Comparison of ENCODE assay signal across 11 cellular contexts in genomic region chr6:96542702-96543101, GRCh38. TPM values are rescaled to one million over a fixed set of nuclear protein-coding genes. Genes with fewer than 3 reads are reported as not detected.
A peak's percentile ranks its signal among the peaks of the same experiment; 100 is the strongest.
DNase-seq lines count a peak whose midpoint lies in the region; ATAC-seq, FAIRE-seq and TF ChIP-seq lines count a peak whose summit lies in the region.
"Had no signal": no experiment of that assay in that cellular context is flagged by ENCODE, and none has a peak within 500 bp of the region (broad histone marks: within the 10 kb centered on the region; RNA-seq: fewer than 3 reads in every experiment).

No MANE protein-coding gene starts in this region.

- H3K27me3 ChIP-seq in Loucy (ENCODE audit: insufficient read depth, low read length, poor library complexity, severe bottlenecking) (no peaks in the 10 kb centered on the region), uterus (no peaks in the 10 kb centered on the region)

- H3K4me3 ChIP-seq in A549 (no peak overlapping the region), Loucy (ENCODE audit: low read length, poor library complexity, severe bottlenecking) (no peak overlapping the region), choroid plexus epithelial cell (ENCODE audit: low read depth, low read length) (no peak overlapping the region), uterus (no peak overlapping the region)
- H3K4me3 ChIP-seq: lung had no signal

- FAIRE-seq in A549 (lab: Jason Lieb, UNC): no peak

- no peak overlapping the region for H3K9ac ChIP-seq in Loucy (ENCODE audit: low read depth, low read length, poor library complexity, severe bottlenecking)

- H2AFZ ChIP-seq in Loucy (ENCODE audit: low read length): no peak overlapping the region

- TF ChIP-seq RAD21 in A549 (conservative IDR thresholded peaks at IDR 0.05 in 1 of 2, IDR thresholded peaks at IDR 0.05 in 1 of 2): peak in 1 of 2 experiments; percentile 31; a peak in 1 of 5 replicates

- H3K4me1 ChIP-seq in A549 (no peaks in the 10 kb centered on the region), Loucy (ENCODE audit: insufficient read depth, low read length, poor library complexity, severe bottlenecking) (no peaks in the 10 kb centered on the region), uterus (no peaks in the 10 kb centered on the region)

- H3K36me3 ChIP-seq in Loucy (ENCODE audit: insufficient read depth, low read length) (peaks cover 69% of the 10 kb centered on the region), uterus (no peaks in the 10 kb centered on the region)

- no peaks in the 10 kb centered on the region for H4K20me1 ChIP-seq in Loucy (ENCODE audit: insufficient read depth, low read length, poor library complexity, severe bottlenecking)

- H3K27ac ChIP-seq in A549 (no peak overlapping the region), uterus (no peak overlapping the region)

- TF ChIP-seq POLR2A in A549 (IDR thresholded peaks at IDR 0.05; ENCODE audit: low read length): no peak
- no peak for TF ChIP-seq POLR2A in uterus (IDR thresholded peaks at IDR 0.05)

- H3K9me3 ChIP-seq in A549 (no peaks in the 10 kb centered on the region), Loucy (ENCODE audit: insufficient read depth, low read depth, low read length) (no peaks in the 10 kb centered on the region), uterus (no peaks in the 10 kb centered on the region)

- POLR2A ChIA-PET in A549 (lab: Yijun Ruan, JAX): no interaction called here

- no peak for TF ChIP-seq EP300 in A549 (IDR thresholded peaks at IDR 0.05)

- no peaks in the 10 kb centered on the region for H3K79me2 ChIP-seq in Loucy (ENCODE audit: insufficient read depth, low read length)

- H3K4me2 ChIP-seq in A549: no peak overlapping the region
- no peak overlapping the region for H3K4me2 ChIP-seq in Loucy (ENCODE audit: low read depth, low read length, poor library complexity, severe bottlenecking)

- no peaks in the 10 kb centered on the region for H3F3A ChIP-seq in Loucy (ENCODE audit: low read depth)

- TF ChIP-seq CTCF in A549 (IDR thresholded peaks at IDR 0.05) (peak; percentile 20; the same call in 2 of the 3 replicates), Loucy (conservative IDR thresholded peaks at IDR 0.05; ENCODE audit: low read length) (peak; percentile 61), choroid plexus epithelial cell (conservative IDR thresholded peaks at IDR 0.05; ENCODE audit: low read depth, low read length) (peak; percentile 65), uterus (IDR thresholded peaks at IDR 0.05) (peak in 1 of 4 experiments; percentile 19)

- CTCF ChIA-PET in A549 (lab: Yijun Ruan, JAX): no interaction called here

- DNase-seq in A549 (ENCODE audit: low read depth in 1 of 2, low spot score in 1 of 2) (peak in 1 of 2 experiments; percentile 2), choroid plexus epithelial cell (ENCODE audit: low read depth) (peak; percentile 43), uterus (no peak)
- DNase-seq: KG1; stimulated activated naive CD4-positive, alpha-beta T cell treated with Interleukin-2 at 50 U/mL for 16 hours had no signal

- ATAC-seq in A549: 0 out of 6 replicates have a peak, but pooled peaks of 1 of the 2 experiments have one; percentile 33
- ATAC-seq in GM18498 (IDR thresholded peaks at IDR 0.05; ENCODE audit: unreplicated experiment): peak; percentile 62
- ATAC-seq in HG02610 (IDR thresholded peaks at IDR 0.05; ENCODE audit: unreplicated experiment): no peak
- no peak for ATAC-seq in HG03460 (IDR thresholded peaks at IDR 0.05; ENCODE audit: unreplicated experiment)
- no peak for ATAC-seq in HG03108 (IDR thresholded peaks at IDR 0.05; ENCODE audit: unreplicated experiment)

- intact Hi-C loops in uterus (cut with DNase I; ENCODE audit: low total_unique reads): no loop called here

- H3K9me2 ChIP-seq in Loucy (replicated peaks; ENCODE audit: low read depth, low read length): no peaks in the 10 kb centered on the region

TF ChIP-seq in A549, 52 proteins besides CTCF, POLR2A, EP300 and RAD21 (continues in another document):
- no peak for TF ChIP-seq FOSL2 (IDR thresholded peaks at IDR 0.05)
- no peak for TF ChIP-seq FOSL2 (CRISPR knock-in tag; IDR thresholded peaks at IDR 0.05)
- TF ChIP-seq ZC3H11A (IDR thresholded peaks at IDR 0.05): no peak
- TF ChIP-seq ELK1 (IDR thresholded peaks at IDR 0.05; ENCODE audit: low read depth, low read length): no peak
- no peak for TF ChIP-seq ZNF302 (CRISPR knock-in tag; IDR thresholded peaks at IDR 0.05)
- no peak for TF ChIP-seq REST (IDR thresholded peaks at IDR 0.05)
- no peak for TF ChIP-seq ESRRA (IDR thresholded peaks at IDR 0.05; ENCODE audit: borderline replicate concordance, low read length)
- TF ChIP-seq MAX (IDR thresholded peaks at IDR 0.05): no peak
- no peak for TF ChIP-seq MYC (IDR thresholded peaks at IDR 0.05; ENCODE audit: borderline replicate concordance, low read length)
- no peak for TF ChIP-seq NR3C1 (IDR thresholded peaks at IDR 0.05)
- TF ChIP-seq, protein P1, sequence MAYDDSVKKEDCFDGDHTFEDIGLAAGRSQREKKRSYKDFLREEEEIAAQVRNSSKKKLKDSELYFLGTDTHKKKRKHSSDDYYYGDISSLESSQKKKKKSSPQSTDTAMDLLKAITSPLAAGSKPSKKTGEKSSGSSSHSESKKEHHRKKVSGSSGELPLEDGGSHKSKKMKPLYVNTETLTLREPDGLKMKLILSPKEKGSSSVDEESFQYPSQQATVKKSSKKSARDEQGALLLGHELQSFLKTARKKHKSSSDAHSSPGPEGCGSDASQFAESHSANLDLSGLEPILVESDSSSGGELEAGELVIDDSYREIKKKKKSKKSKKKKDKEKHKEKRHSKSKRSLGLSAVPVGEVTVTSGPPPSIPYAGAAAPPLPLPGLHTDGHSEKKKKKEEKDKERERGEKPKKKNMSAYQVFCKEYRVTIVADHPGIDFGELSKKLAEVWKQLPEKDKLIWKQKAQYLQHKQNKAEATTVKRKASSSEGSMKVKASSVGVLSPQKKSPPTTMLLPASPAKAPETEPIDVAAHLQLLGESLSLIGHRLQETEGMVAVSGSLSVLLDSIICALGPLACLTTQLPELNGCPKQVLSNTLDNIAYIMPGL (CRISPR knock-in tag; IDR thresholded peaks at IDR 0.05; ENCODE audit: borderline replicate concordance): no peak
- TF ChIP-seq, protein P2, sequence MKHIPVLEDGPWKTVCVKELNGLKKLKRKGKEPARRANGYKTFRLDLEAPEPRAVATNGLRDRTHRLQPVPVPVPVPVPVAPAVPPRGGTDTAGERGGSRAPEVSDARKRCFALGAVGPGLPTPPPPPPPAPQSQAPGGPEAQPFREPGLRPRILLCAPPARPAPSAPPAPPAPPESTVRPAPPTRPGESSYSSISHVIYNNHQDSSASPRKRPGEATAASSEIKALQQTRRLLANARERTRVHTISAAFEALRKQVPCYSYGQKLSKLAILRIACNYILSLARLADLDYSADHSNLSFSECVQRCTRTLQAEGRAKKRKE (CRISPR knock-in tag; IDR thresholded peaks at IDR 0.05; ENCODE audit: low read depth): no peak
- no peak for TF ChIP-seq HOXB5 (CRISPR knock-in tag; IDR thresholded peaks at IDR 0.05)

RNA-seq across cellular contexts. Expression of gene FHL5, which starts 20.2 kb away (rescaled TPM):
- polyA plus RNA-seq in A549 (2011; rRNA removed): not detected in 2 replicates
- not detected in 2 replicates for polyA plus RNA-seq in A549 (2012; cell fraction: cytosol; rRNA removed)
- polyA plus RNA-seq in A549 (2012; cell fraction: nucleus; rRNA removed): not detected in 2 replicates
- polyA plus RNA-seq in A549 (2017; fragmentation: RNase III; extraction: RNeasy Plus Mini Kit Qiagen cat#74134 plus additional on column Dnase treatment): not detected in 3 replicates
- polyA minus RNA-seq in A549 (2011; rRNA and poly(A)+ RNA removed): not detected in 2 replicates
- 10 to 100 TPM in 3 of 4 donors, 1 to 10 TPM in 1; 4.5 to 86.7 (median 56.9) TPM for total RNA-seq in uterus

RNA-seq across cellular contexts. Expression of gene UFL1, which starts 21.1 kb away (rescaled TPM):
- polyA plus RNA-seq in A549 (2011; rRNA removed) (11.7 and 12.0 TPM in 2 replicates), A549 (2017; fragmentation: RNase III; extraction: RNeasy Plus Mini Kit Qiagen cat#74134 plus additional on column Dnase treatment) (8.5 to 9.5 TPM (median 8.8 TPM) in 3 replicates)
- polyA plus RNA-seq in A549 (2012; cell fraction: cytosol; rRNA removed): 0.95 and 1.2 TPM in 2 replicates
- 1.4 and 2.4 TPM in 2 replicates for polyA plus RNA-seq in A549 (2012; cell fraction: nucleus; rRNA removed)
- polyA minus RNA-seq in A549 (2011; rRNA and poly(A)+ RNA removed): 2.9 and 3.2 TPM in 2 replicates
- 10 to 100 TPM; 12.0 to 53.0 (median 29.2) TPM for total RNA-seq in uterus
